Comparison of ENCODE assay signal across 9 cellular contexts in genomic region chr7:100208911-100209408, GRCh38. TPM values are rescaled to one million over a fixed set of nuclear protein-coding genes. Genes with fewer than 3 reads are reported as not detected.
A peak's percentile ranks its signal among the peaks of the same experiment; 100 is the strongest.
DNase-seq lines count a peak whose midpoint lies in the region; ATAC-seq and TF ChIP-seq lines count a peak whose summit lies in the region.
"Had no signal": no experiment of that assay in that cellular context is flagged by ENCODE, and none has a peak within 500 bp of the region (broad histone marks: within the 10 kb centered on the region; RNA-seq: fewer than 3 reads in every experiment).

No MANE protein-coding gene starts in this region.

- ATAC-seq in HG02852 (IDR thresholded peaks at IDR 0.05; ENCODE audit: unreplicated experiment): peak; percentile 64

- peak; percentile 54 for DNase-seq in NK-92 treated with Interleukin-12 subunit alpha and Interleukin-12 subunit beta, amount 100 ng/mL, for 24 hours (lab: John Stamatoyannopoulos, UW)
- DNase-seq in NK-92 (lab: John Stamatoyannopoulos, UW; ENCODE audit: unreplicated experiment) (no peak), KG1 (lab: John Stamatoyannopoulos, UW) (no peak), NOMO-1 treated with DMSO at 0.1 percent for 48 hours (lab: John Stamatoyannopoulos, UW; ENCODE audit: unreplicated experiment) (no peak), testis (no peak)
- DNase-seq in activated CD4-positive, alpha-beta T cell treated with anti-CD3 and anti-CD28 coated beads, Interleukin-2, amount 50 U/mL, for 48 hours: peak; percentile 49 to 71
- DNase-seq in stimulated activated CD4-positive, alpha-beta T cell treated with anti-CD3 and anti-CD28 coated beads, Interleukin-2, amount 100 ng/mL, for 24 hours: peak; percentile 41 to 61

- no peak for TF ChIP-seq CTCF in testis (IDR thresholded peaks at IDR 0.05)

- H3K36me3 ChIP-seq in testis (ENCODE audit: low read depth, missing control alignments): no peaks in the 10 kb centered on the region

- no peak for TF ChIP-seq POLR2A in testis (IDR thresholded peaks at IDR 0.05)

- WGBS in testis, 2 donors: 47 to 54% methylated on average over 6 of the region's 6 CpGs

- no peak overlapping the region for H3K4me3 ChIP-seq in testis

- intact Hi-C loops in testis (cut with DNase I; ENCODE audit: low total_unique reads): no loop called here

- H3K27me3 ChIP-seq in testis: no peaks in the 10 kb centered on the region

- no peaks in the 10 kb centered on the region for H3K9me3 ChIP-seq in testis

- no peaks in the 10 kb centered on the region for H3K4me1 ChIP-seq in testis

- H3K27ac ChIP-seq in testis: no peak overlapping the region
- H3K27ac ChIP-seq: 22Rv1 had no signal

RNA-seq across cellular contexts. Expression of gene PVRIG, which starts 10.8 kb away (rescaled TPM):
- 1 to 10 TPM; 3.0 to 3.3 TPM for total RNA-seq in testis
- 2.6 TPM for polyA plus RNA-seq in testis (ENCODE audit: insufficient read depth, low read depth, low replicate concordance)

RNA-seq across cellular contexts. Expression of gene STAG3, which starts 31.2 kb away (rescaled TPM):
- total RNA-seq in testis: 100 to 1,000 TPM; 105 to 224 TPM
- polyA plus RNA-seq in testis (ENCODE audit: insufficient read depth, low read depth, low replicate concordance): 281 TPM

RNA-seq across cellular contexts. Expression of gene GPC2, which starts 31.8 kb away (rescaled TPM):
- total RNA-seq in testis: 10 to 100 TPM; 12.7 to 20.7 TPM
- 17.7 TPM for polyA plus RNA-seq in testis (ENCODE audit: insufficient read depth, low read depth, low replicate concordance)

RNA-seq across cellular contexts. Expression of gene GAL3ST4, which starts 40.5 kb away (rescaled TPM):
- total RNA-seq in testis: 10 to 100 TPM; 11.6 to 12.4 TPM
- polyA plus RNA-seq in testis (ENCODE audit: insufficient read depth, low read depth, low replicate concordance): 8.9 TPM

RNA-seq across cellular contexts. Expression of gene TRAPPC14, which starts 50.4 kb away (rescaled TPM):
- 10 to 100 TPM; 57.5 to 78.7 TPM for total RNA-seq in testis
- polyA plus RNA-seq in testis (ENCODE audit: insufficient read depth, low read depth, low replicate concordance): 71.8 TPM

Comparison
In these comparisons a context has a peak if more than half of its experiments do, and no peak if none do; other contexts are left out.
1. DNase-seq: peak in NK-92 treated with Interleukin-12 subunit alpha and Interleukin-12 subunit beta, amount 100 ng/mL, for 24 hours (single experiment), activated CD4-positive, alpha-beta T cell treated with anti-CD3 and anti-CD28 coated beads, Interleukin-2, amount 50 U/mL, for 48 hours (2 of 2) and stimulated activated CD4-positive, alpha-beta T cell treated with anti-CD3 and anti-CD28 coated beads, Interleukin-2, amount 100 ng/mL, for 24 hours (2 of 2); none in NK-92 (single experiment), KG1 (single experiment), NOMO-1 treated with DMSO at 0.1 percent for 48 hours (single experiment) and testis (single experiment).